Comparison of ENCODE assay signal across 23 cellular contexts in genomic region chr2:134416018-134416417, GRCh38.
DNase-seq lines count a peak whose midpoint lies in the region; ATAC-seq, FAIRE-seq and TF ChIP-seq lines count a peak whose summit lies in the region.
"Had no signal": no experiment of that assay in that cellular context is flagged by ENCODE, and none has a peak within 500 bp of the region (broad histone marks: within the 10 kb centered on the region; RNA-seq: fewer than 3 reads in every experiment).

No MANE protein-coding gene starts in this region.

- RAD21 ChIA-PET in HCT116 (lab: Charles Lee; ENCODE audit: low non-redundant PET in 1 of 2, low total read pairs in 2 of 2, uncharacterized antibody in 2 of 2, unreplicated experiment in 2 of 2) = interaction anchor here in 1 of 2 experiments (0.6 kb wide), 1 partner anchor 186 kb away, joined by 4 read pairs; no protein-coding TSS in a partner anchor

- no peaks in the 10 kb centered on the region for H3K27me3 Mint-ChIP-seq in activated T-cell treated with anti-CD3 and anti-CD28 coated beads, Interleukin-2, amount 50 U/mL, for 24 hours
- H3K27me3 Mint-ChIP-seq in stimulated activated naive B cell treated with anti-CD40 and anti-IgM and Interleukin-4, amounts not matched to agents 10 μg/mL and 1 μg/mL and 100 μg/mL, for 72 hours = no peaks in the 10 kb centered on the region
- H3K27me3 Mint-ChIP-seq: CD4-positive, alpha-beta T cell; CD8-positive, alpha-beta memory T cell had no signal

- POLR2A ChIA-PET in HCT116 (lab: Charles Lee) (no interaction called here), K562 (lab: Yijun Ruan, JAX) (no interaction called here)

- peaks cover 16% of the 10 kb centered on the region for H3K4me1 Mint-ChIP-seq in activated T-cell treated with anti-CD3 and anti-CD28 coated beads, Interleukin-2, amount 50 U/mL, for 24 hours (ENCODE audit: low read depth)
- H3K4me1 Mint-ChIP-seq in stimulated activated naive B cell treated with anti-CD40 and anti-IgM and Interleukin-4, amounts not matched to agents 10 μg/mL and 1 μg/mL and 100 μg/mL, for 72 hours = peaks cover 16 to 21% of the 10 kb centered on the region in 2 donors

- TF ChIP-seq POLR2A in HCT116 (IDR thresholded peaks at IDR 0.05; ENCODE audit: borderline replicate concordance, extremely low read depth, insufficient read depth, insufficient read length) = no peak
- TF ChIP-seq POLR2A in K562 (conservative IDR thresholded peaks at IDR 0.05) = no peak
- no peak for TF ChIP-seq POLR2A in Peyer's patch (IDR thresholded peaks at IDR 0.05)

- H3K4me2 ChIP-seq in HCT116 (ENCODE audit: low read length) (0 out of 2 replicates have a peak overlapping the region, but pooled peaks have one; percentile 0), K562 (ENCODE audit: insufficient read depth, low read length) (no peak overlapping the region)

- no peaks in the 10 kb centered on the region for H3K36me3 ChIP-seq in HCT116 (ENCODE audit: control insufficient read depth in 1 of 2, insufficient read depth in 2 of 2, low read length in 2 of 2)
- no peaks in the 10 kb centered on the region for H3K36me3 ChIP-seq in K562 (ENCODE audit: control insufficient read depth, insufficient read depth, low read length)
- peaks cover 0 to 5% (median 0%) of the 10 kb centered on the region in 3 donors for H3K36me3 ChIP-seq in Peyer's patch
- H3K36me3 ChIP-seq: BE2C, HAP-1 had no signal

- intact Hi-C loops in HCT116 (cut with micrococcal nuclease) (no loop called here), K562 (cut with micrococcal nuclease) (no loop called here)

- H3K79me2 ChIP-seq in HCT116 (ENCODE audit: insufficient read depth, low read length) (no peaks in the 10 kb centered on the region), K562 (ENCODE audit: control insufficient read depth, insufficient read depth, low read length) (no peaks in the 10 kb centered on the region)

- peak overlapping the region; percentile 5 for H3K27ac Mint-ChIP-seq in activated T-cell treated with anti-CD3 and anti-CD28 coated beads, Interleukin-2, amount 50 U/mL, for 24 hours
- H3K27ac Mint-ChIP-seq in stimulated activated naive B cell treated with anti-CD40 and anti-IgM and Interleukin-4, amounts not matched to agents 10 μg/mL and 1 μg/mL and 100 μg/mL, for 72 hours = peak overlapping the region; percentile 53
- H3K27ac Mint-ChIP-seq: CD4-positive, alpha-beta T cell; CD8-positive, alpha-beta memory T cell had no signal

- no TSS peak for BruUV-seq in HCT116 (replicated peaks; lab: Mats Ljungman, UMichigan)
- BruUV-seq in K562 (replicated peaks; lab: Mats Ljungman, UMichigan) = no TSS peak

- no peak for FAIRE-seq in K562 (lab: Jason Lieb, UNC)
- FAIRE-seq: A204.1, GM12891, H54 had no signal

- TF ChIP-seq EP300 in K562 (IDR thresholded peaks at IDR 0.05; ENCODE audit: low read length) = no peak

- DNase-seq in activated T-cell treated with anti-CD3 and anti-CD28 coated beads, Interleukin-2, amount 50 U/mL, for 24 hours = no peak
- no peak for DNase-seq in activated T-cell treated with anti-CD3 and anti-CD28 coated beads, Interleukin-2, amount 50 U/mL, for 48 hours
- DNase-seq in HCT116 (ENCODE audit: low read depth, low spot score) (no peak), K562 (ENCODE audit: extremely low read depth in 1 of 4, low spot score in 3 of 4) (no peak), AG08396 (ENCODE audit: low spot score) (no peak), Peyer's patch (no peak)
- no peak for DNase-seq in stimulated activated naive B cell treated with anti-CD40 and anti-IgM and Interleukin-4, amounts not matched to agents 10 μg/mL and 1 μg/mL and 100 μg/mL, for 72 hours
- DNase-seq in stimulated activated CD4-positive, alpha-beta T cell treated with anti-CD3 and anti-CD28 coated beads, Interleukin-12 subunit alpha, Interleukin-12 subunit beta, amount 100 ng/mL, for 4 hours = no peak
- DNase-seq: AML-193; BE2C; CD4-positive, alpha-beta T cell; CD8-positive, alpha-beta memory T cell; DMS53; DMS79 treated with DMSO at 0.1 percent for 48 hours; GF-D8; GOT3 had no signal

- peaks cover 59% of the 10 kb centered on the region for H3K36me3 Mint-ChIP-seq in activated T-cell treated with anti-CD3 and anti-CD28 coated beads, Interleukin-2, amount 50 U/mL, for 24 hours (ENCODE audit: low read depth)
- peaks cover 23 to 35% of the 10 kb centered on the region in 2 donors for H3K36me3 Mint-ChIP-seq in stimulated activated naive B cell treated with anti-CD40 and anti-IgM and Interleukin-4, amounts not matched to agents 10 μg/mL and 1 μg/mL and 100 μg/mL, for 72 hours

- H4K20me1 ChIP-seq in HCT116 (ENCODE audit: insufficient read depth) = no peaks in the 10 kb centered on the region
- H4K20me1 ChIP-seq in K562 (replicated peaks; ENCODE audit: control insufficient read depth, insufficient read depth, low read length) = no peaks in the 10 kb centered on the region

- in situ Hi-C loops in K562 (cut with MboI) = loop anchor here (25.0 kb wide), 2 partner anchors 304 to 529 kb away; no protein-coding TSS in a partner anchor

- H3K4me1 ChIP-seq in HCT116 (ENCODE audit: control insufficient read depth in 1 of 2, insufficient read depth in 2 of 2, low read length in 2 of 2) (peaks cover 5% of the 10 kb centered on the region in 2 experiments; a peak in 1 of 4 replicates), K562 (replicated peaks in 1 of 2; ENCODE audit: control insufficient read depth in 2 of 2, insufficient read depth in 2 of 2, low read length in 2 of 2) (no peaks in the 10 kb centered on the region; a peak in 1 of 5 replicates), Peyer's patch (peaks cover 0 to 19% (median 7%) of the 10 kb centered on the region in 4 donors)
- H3K4me1 ChIP-seq: HAP-1 had no signal

- H3K27ac ChIP-seq in HCT116 (ENCODE audit: low read depth, low read length) (no peak overlapping the region), K562 (ENCODE audit: extremely low read depth, low read depth, low read length) (no peak overlapping the region), Peyer's patch (no peak overlapping the region)
- H3K27ac ChIP-seq: 22Rv1; BLaER1 treated with 17β-estradiol and CSF1 and Interleukin-3, amounts not matched to agents 10 nM and 100 nM had no signal

- TF ChIP-seq RAD21 in HCT116 (IDR thresholded peaks at IDR 0.05; ENCODE audit: low read depth) (no peak), K562 (CRISPR knock-in tag; conservative IDR thresholded peaks at IDR 0.05 in 1 of 2, IDR thresholded peaks at IDR 0.05 in 1 of 2) (no peak)

- H3K9ac ChIP-seq in HCT116 (ENCODE audit: low read length) (no peak overlapping the region), K562 (ENCODE audit: insufficient read depth in 1 of 2, low read depth in 2 of 2, low read length in 2 of 2) (no peak overlapping the region)
- H3K9ac ChIP-seq: BLaER1 treated with 17β-estradiol and CSF1 and Interleukin-3, amounts not matched to agents 10 nM and 100 nM had no signal

- no peaks in the 10 kb centered on the region for H3K9me2 ChIP-seq in HCT116 (ENCODE audit: insufficient read depth)

- no peaks in the 10 kb centered on the region for H3K9me3 Mint-ChIP-seq in activated T-cell treated with anti-CD3 and anti-CD28 coated beads, Interleukin-2, amount 50 U/mL, for 24 hours
- no peaks in the 10 kb centered on the region for H3K9me3 Mint-ChIP-seq in stimulated activated naive B cell treated with anti-CD40 and anti-IgM and Interleukin-4, amounts not matched to agents 10 μg/mL and 1 μg/mL and 100 μg/mL, for 72 hours
- H3K9me3 Mint-ChIP-seq: CD14-positive monocyte; CD4-positive, alpha-beta T cell; CD8-positive, alpha-beta memory T cell had no signal

- H3K4me3 ChIP-seq in HCT116 (replicated peaks in 1 of 2; ENCODE audit: low read depth in 1 of 2, low read length in 2 of 2) (no peak overlapping the region), K562 (no peak overlapping the region), Peyer's patch (no peak overlapping the region)
- H3K4me3 ChIP-seq: BLaER1 treated with 17β-estradiol and CSF1 and Interleukin-3, amounts not matched to agents 10 nM and 100 nM; HAP-1 had no signal

- CTCF ChIA-PET in HCT116 (lab: Charles Lee) = no interaction called here
- CTCF ChIA-PET in K562 (lab: Yijun Ruan, JAX; ENCODE audit: low intra/inter-chr PET ratio) = no interaction called here

- H2AFZ ChIP-seq in HCT116 (ENCODE audit: low read depth, low read length, poor library complexity, severe bottlenecking) (no peak overlapping the region), K562 (ENCODE audit: low read depth, low read length) (no peak overlapping the region)

- ATAC-seq in HCT116 (no peak), K562 (no peak)
- no peak for ATAC-seq in stimulated activated naive B cell treated with anti-CD40 and anti-IgM and Interleukin-4, amounts not matched to agents 10 μg/mL and 1 μg/mL and 100 μg/mL, for 72 hours (replicated peaks)

- no peaks in the 10 kb centered on the region for H3K9me3 ChIP-seq in HCT116 (ENCODE audit: control insufficient read depth in 1 of 2, insufficient read depth in 1 of 2, low read depth in 1 of 2, low read length in 2 of 2)
- H3K9me3 ChIP-seq in K562 (replicated peaks; ENCODE audit: control insufficient read depth, insufficient read depth, low read depth, low read length) = no peaks in the 10 kb centered on the region
- no peaks in the 10 kb centered on the region for H3K9me3 ChIP-seq in Peyer's patch
- H3K9me3 ChIP-seq: BE2C; BLaER1 treated with 17β-estradiol and CSF1 and Interleukin-3, amounts not matched to agents 10 nM and 100 nM; HAP-1 had no signal

- 46% methylated on average over 2 of the region's 2 CpGs for WGBS in K562 (ENCODE audit: insufficient coverage, low coverage, missing lambda C conversion rate)

- H3K4me3 Mint-ChIP-seq in activated T-cell treated with anti-CD3 and anti-CD28 coated beads, Interleukin-2, amount 50 U/mL, for 24 hours = no peak overlapping the region
- H3K4me3 Mint-ChIP-seq in stimulated activated naive B cell treated with anti-CD40 and anti-IgM and Interleukin-4, amounts not matched to agents 10 μg/mL and 1 μg/mL and 100 μg/mL, for 72 hours = no peak overlapping the region
- H3K4me3 Mint-ChIP-seq: CD14-positive monocyte; CD4-positive, alpha-beta T cell; CD8-positive, alpha-beta memory T cell had no signal

- H3K27me3 ChIP-seq in HCT116 (ENCODE audit: insufficient read depth, low read length) = no peaks in the 10 kb centered on the region
- H3K27me3 ChIP-seq in K562 (ENCODE audit: control insufficient read depth in 2 of 2, insufficient read depth in 2 of 2, low read length in 2 of 2) = no peaks in the 10 kb centered on the region
- no peaks in the 10 kb centered on the region for H3K27me3 ChIP-seq in Peyer's patch
- H3K27me3 ChIP-seq: BE2C; BLaER1 treated with 17β-estradiol and CSF1 and Interleukin-3, amounts not matched to agents 10 nM and 100 nM had no signal

- TF ChIP-seq CTCF in HCT116 (IDR thresholded peaks at IDR 0.05 in 2 of 3, conservative IDR thresholded peaks at IDR 0.05 in 1 of 3; ENCODE audit: borderline replicate concordance in 1 of 3, insufficient read depth in 1 of 3, low read depth in 2 of 3, low read length in 2 of 3) (no peak), K562 (IDR thresholded peaks at IDR 0.05 in 2 of 3, conservative IDR thresholded peaks at IDR 0.05 in 1 of 3; ENCODE audit: insufficient read depth in 2 of 3, low read depth in 1 of 3, low read length in 3 of 3) (no peak), Peyer's patch (IDR thresholded peaks at IDR 0.05) (no peak)

- no peaks in the 10 kb centered on the region for H3K9me1 ChIP-seq in K562 (ENCODE audit: control insufficient read depth, insufficient read depth, low read length)

TF ChIP-seq in HCT116, 20 proteins besides CTCF, POLR2A, EP300 and RAD21 (continues in another document):
- no peak for TF ChIP-seq EZH2phosphoT487 (IDR thresholded peaks at IDR 0.05; ENCODE audit: borderline replicate concordance)
